ENCODE assay signal across 29 cellular contexts in genomic region chr13:36089130-36089529, GRCh38. TPM values are rescaled to one million over a fixed set of nuclear protein-coding genes. Genes with fewer than 3 reads are reported as not detected.
"Had no signal": no experiment of that assay in that cellular context is flagged by ENCODE, and none has a peak within 500 bp of the region (broad histone marks: within the 10 kb centered on the region; RNA-seq: fewer than 3 reads in every experiment).

No MANE protein-coding gene starts in this region.

- H3K27me3 ChIP-seq: adrenal gland, esophagus squamous epithelium, left lung, neutrophil, right lobe of liver, suprapubic skin, tibial artery had no signal

- H3K27ac ChIP-seq: adrenal gland, esophagus squamous epithelium, left lung, neutrophil, right lobe of liver, suprapubic skin had no signal

- H3K9me3 ChIP-seq: adrenal gland, esophagus squamous epithelium, left lung, neutrophil, right lobe of liver, SK-N-SH, suprapubic skin, tibial artery had no signal

- H3K4me1 ChIP-seq: adrenal gland, left lung, right lobe of liver had no signal

- H3K4me3 ChIP-seq: adrenal gland, esophagus squamous epithelium, left lung, lung, right lobe of liver, smooth muscle cell, suprapubic skin, tibial artery had no signal

- DNase-seq: activated CD4-positive, alpha-beta memory T cell treated with anti-CD3 and anti-CD28 coated beads for 36 hours; activated CD4-positive, alpha-beta T cell treated with anti-CD3 and anti-CD28 coated beads, Interleukin-2, amount 10 ng/mL, durations not matched to agents 24 days and 14 days; activated CD4-positive, CD25-positive, alpha-beta regulatory T cell treated with anti-CD3 and anti-CD28 coated beads, Interleukin-2, amount 50 U/mL, for 72 hours; activated CD8-positive, alpha-beta memory T cell treated with anti-CD3 and anti-CD28 coated beads, Interleukin-2, amount 50 U/mL, for 4 hours; activated effector memory CD4-positive, alpha-beta T cell treated with anti-CD3 and anti-CD28 coated beads, Interleukin-2, amount 50 U/mL, for 16 hours; activated naive CD4-positive, alpha-beta T cell treated with anti-CD3 and anti-CD28 coated beads for 36 hours; activated naive CD8-positive, alpha-beta T cell treated with anti-CD3 and anti-CD28 coated beads for 36 hours; activated T-cell treated with anti-CD3 and anti-CD28 coated beads, Interleukin-2, amount 50 U/mL, for 1 hour; adrenal gland; central memory CD4-positive, alpha-beta T cell; effector CD4-positive, alpha-beta T cell; esophagus squamous epithelium; kidney glomerular epithelial cell; left lung; nephron progenitor cell; right lobe of liver; SK-N-SH; stimulated activated CD4-positive, alpha-beta T cell treated with anti-CD3 and anti-CD28 coated beads, Interleukin-15, amount 100 ng/mL, for 24 hours; stimulated activated CD4-positive, alpha-beta T cell treated with anti-CD3 and anti-CD28 coated beads, Interleukin-2, amount 100 ng/mL, for 24 hours; stimulated activated naive B cell treated with anti-CD40 and anti-IgM and Interleukin-4, amounts not matched to agents 10 μg/mL and 1 μg/mL and 100 μg/mL, for 72 hours; SW 1271; T-helper 9 cell; tibial artery had no signal

- ATAC-seq: left lung; right lobe of liver; stimulated activated naive B cell treated with anti-CD40 and anti-IgM and Interleukin-4, amounts not matched to agents 10 μg/mL and 1 μg/mL and 100 μg/mL, for 72 hours had no signal

- H3K36me3 ChIP-seq: adrenal gland, esophagus squamous epithelium, left lung, neutrophil, right lobe of liver, suprapubic skin, tibial artery had no signal

RNA-seq across cellular contexts. Expression of gene DCLK1, which starts 42.1 kb away (rescaled TPM):
- total RNA-seq: activated CD4-positive, alpha-beta memory T cell treated with anti-CD3 and anti-CD28 coated beads for 36 hours; activated CD4-positive, alpha-beta T cell treated with anti-CD3 and anti-CD28 coated beads, Interleukin-2, amount 10 ng/mL, durations not matched to agents 24 days and 14 days; activated CD8-positive, alpha-beta memory T cell treated with anti-CD3 and anti-CD28 coated beads for 36 hours; activated naive CD4-positive, alpha-beta T cell treated with anti-CD3 and anti-CD28 coated beads for 36 hours; activated naive CD8-positive, alpha-beta T cell treated with anti-CD3 and anti-CD28 coated beads for 36 hours; activated T-helper 1 cell treated with anti-CD3 and anti-CD28 coated beads, Interleukin-12 subunit alpha, Interleukin-12 subunit beta, Interleukin-2, Interleukin-4 antibody, amounts not matched to agents 30 ng/mL and 10 ng/mL and 1 ng/mL, durations not matched to agents 14 hours and 24 hours and 36 hours had no signal
- polyA plus RNA-seq: smooth muscle cell had no signal
